In genomic region chr6:152474341-152474740, GRCh38 we compare ENCODE assay signal across 24 cellular contexts.
"Had no signal": no experiment of that assay in that cellular context is flagged by ENCODE, and none has a peak within 500 bp of the region (broad histone marks: within the 10 kb centered on the region; RNA-seq: fewer than 3 reads in every experiment).

No MANE protein-coding gene starts in this region.

- H3K27me3 ChIP-seq: esophagus muscularis mucosa, gastrocnemius medialis, right lobe of liver, stomach, suprapubic skin, tibial nerve had no signal

- FAIRE-seq: islet of Langerhans, small intestine had no signal

- H3K9me3 ChIP-seq: esophagus muscularis mucosa, right lobe of liver, suprapubic skin had no signal

- ATAC-seq: activated CD4-positive, alpha-beta T cell treated with anti-CD3 and anti-CD28 coated beads for 36 hours; activated naive CD8-positive, alpha-beta T cell treated with anti-CD3 and anti-CD28 coated beads, Interleukin-2, amount 50 U/mL, for 24 hours; effector memory CD8-positive, alpha-beta T cell; gastrocnemius medialis; left colon; right lobe of liver; stimulated activated effector memory CD8-positive, alpha-beta T cell treated with anti-CD3 and anti-CD28 coated beads, Interleukin-12 subunit alpha, Interleukin-12 subunit beta, amount 100 ng/mL, for 72 hours had no signal

- H3K4me3 ChIP-seq: esophagus muscularis mucosa, gastrocnemius medialis, right lobe of liver, stomach, suprapubic skin, tibial nerve had no signal

- H3K4me1 ChIP-seq: gastrocnemius medialis, parathyroid adenoma, right lobe of liver, stomach, suprapubic skin, tibial nerve had no signal

- DNase-seq: activated B cell treated with CpG ODN at 0.5 μM for 24 hours; activated CD4-positive, alpha-beta T cell treated with anti-CD3 and anti-CD28 coated beads for 36 hours; activated CD4-positive, alpha-beta T cell treated with anti-CD3 and anti-CD28 coated beads, Interleukin-2, amount 50 U/mL, for 48 hours; activated effector memory CD4-positive, alpha-beta T cell treated with anti-CD3 and anti-CD28 coated beads, Interleukin-2, amount 50 U/mL, for 16 hours; activated naive CD4-positive, alpha-beta T cell treated with anti-CD3 and anti-CD28 coated beads, Interleukin-2, amount 50 U/mL, for 16 hours; activated naive CD8-positive, alpha-beta T cell treated with anti-CD3 and anti-CD28 coated beads, Interleukin-2, amount 50 U/mL, for 24 hours; central memory CD4-positive, alpha-beta T cell; effector memory CD8-positive, alpha-beta T cell; gastrocnemius medialis; hippocampal formation; left colon; mesenchymal stem cell; nucleus accumbens; right lobe of liver; small intestine; stimulated activated CD4-positive, alpha-beta T cell treated with anti-CD3 and anti-CD28 coated beads, Interleukin-2, amount 100 ng/mL, for 24 hours; stomach; T-helper 1 cell had no signal

- H3K36me3 ChIP-seq: gastrocnemius medialis, right lobe of liver, suprapubic skin, tibial nerve had no signal

- H3K27ac ChIP-seq: esophagus muscularis mucosa, gastrocnemius medialis, parathyroid adenoma, right lobe of liver, stomach, suprapubic skin, tibial nerve had no signal
